7 cellular contexts compared by ENCODE assay signal in the genomic region with DNA sequence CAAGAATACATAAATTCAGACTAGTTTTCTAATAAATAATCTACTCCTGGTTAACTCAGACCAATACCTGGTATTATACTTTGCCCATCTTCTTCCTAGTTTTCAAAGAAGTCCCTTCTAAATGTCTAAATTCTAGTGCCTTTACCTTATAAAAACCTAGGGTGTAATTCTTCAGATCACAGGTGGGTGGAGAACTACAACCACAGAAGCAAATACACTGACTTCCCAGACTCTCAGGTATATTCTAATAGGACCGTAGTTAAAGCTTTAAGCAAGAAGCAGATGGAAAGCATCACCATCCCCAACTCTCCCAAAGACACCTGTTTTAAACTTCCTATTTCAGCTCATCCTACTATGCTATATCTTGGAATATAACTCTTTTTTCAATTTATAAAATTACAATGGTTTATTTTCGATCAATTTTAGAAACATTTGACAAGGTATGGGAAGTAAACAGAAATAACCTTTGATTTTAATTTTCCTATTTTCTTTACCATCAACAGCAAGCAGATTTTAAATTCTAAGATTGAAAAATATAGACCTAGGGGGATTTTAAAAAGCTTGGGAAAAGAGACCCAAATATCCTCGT. TPM values are rescaled to one million over a fixed set of nuclear protein-coding genes. Genes with fewer than 3 reads are reported as not detected.
DNase-seq lines count a peak whose midpoint lies in the region; ATAC-seq and TF ChIP-seq lines count a peak whose summit lies in the region.

No MANE protein-coding gene starts in this region.

- 73 to 83% methylated on average over 3 of the region's 3 CpGs for WGBS in gastroesophageal sphincter (ENCODE audit: low coverage in 1 of 2), 2 donors

- H3K27me3 ChIP-seq in gastroesophageal sphincter: no peaks in the 10 kb centered on the region

- H3K4me3 ChIP-seq in GM12875 (ENCODE audit: low read depth, low read length) (no peak overlapping the region), gastroesophageal sphincter (no peak overlapping the region)

- TF ChIP-seq CTCF in GM12875 (IDR thresholded peaks at IDR 0.05; ENCODE audit: borderline replicate concordance, insufficient read depth, low read depth, low read length) (peak; percentile 33; the same call in 1 of the 2 replicates), gastroesophageal sphincter (IDR thresholded peaks at IDR 0.05) (peak; percentile 31 to 55 (median 42))

- peak; percentile 53 for ATAC-seq in HG02642 (IDR thresholded peaks at IDR 0.05; ENCODE audit: poor library complexity, unreplicated experiment)
- ATAC-seq in gastroesophageal sphincter: no peak

- peaks cover 0 to 83% (median 5%) of the 10 kb centered on the region in 3 donors for H3K4me1 ChIP-seq in gastroesophageal sphincter

- no peak for TF ChIP-seq EP300 in gastroesophageal sphincter (IDR thresholded peaks at IDR 0.05)

- DNase-seq in OCI-M1 (lab: John Stamatoyannopoulos, UW) (peak; percentile 29), COLO668 (lab: John Stamatoyannopoulos, UW; ENCODE audit: unreplicated experiment) (no peak), RPMI8226 (no peak), NOMO-1 treated with DMSO at 0.1 percent for 48 hours (lab: John Stamatoyannopoulos, UW; ENCODE audit: unreplicated experiment) (no peak)

- H3K9me3 ChIP-seq in gastroesophageal sphincter: no peaks in the 10 kb centered on the region

- peaks cover 0 to 3% of the 10 kb centered on the region in 2 donors for H3K36me3 ChIP-seq in gastroesophageal sphincter

- H3K27ac ChIP-seq in gastroesophageal sphincter: no peak overlapping the region

- no peak for TF ChIP-seq POLR2A in gastroesophageal sphincter (IDR thresholded peaks at IDR 0.05)

RNA-seq across cellular contexts. Expression of a gene that starts 15.8 kb away (rescaled TPM):
- total RNA-seq in gastroesophageal sphincter: 100 to 1,000 TPM in 2 of 4 donors, 10 to 100 TPM in 2; 73.3 to 177 (median 110) TPM
